Comparison of ENCODE assay signal across 8 cellular contexts in the genomic region with DNA sequence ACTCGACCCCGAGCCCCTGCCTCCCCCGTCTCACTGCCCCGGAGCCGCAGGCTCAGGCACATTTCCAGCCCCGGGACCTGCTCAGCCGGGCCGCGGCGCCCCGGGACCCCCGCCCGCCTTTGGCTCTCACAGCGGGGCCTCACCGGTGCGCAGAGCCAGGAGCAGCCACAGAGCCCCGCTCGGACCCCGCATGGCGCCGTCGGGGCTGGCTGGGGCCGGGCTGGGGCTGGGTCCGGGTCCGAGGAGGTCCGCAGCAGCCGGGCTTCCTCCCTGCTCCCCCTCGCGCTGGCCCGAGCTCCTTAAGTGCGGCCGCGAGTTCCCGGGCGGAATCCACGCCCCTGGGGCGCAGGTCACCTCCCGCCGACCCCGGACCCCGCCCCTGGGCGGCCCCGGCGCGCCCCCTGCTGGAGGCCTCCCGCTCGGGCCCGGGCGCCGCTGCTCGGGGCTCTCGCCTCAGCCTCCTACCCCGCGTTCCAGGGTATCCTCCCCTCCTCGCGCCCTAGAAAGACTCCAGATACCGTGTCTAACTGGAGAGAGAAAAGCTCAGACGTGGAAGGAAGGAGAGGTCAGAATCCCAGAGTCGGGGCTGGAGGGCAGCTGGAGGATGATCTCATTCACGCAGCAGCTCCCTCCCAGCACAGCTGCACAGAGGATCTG. TPM values are rescaled to one million over a fixed set of nuclear protein-coding genes. Genes with fewer than 3 reads are reported as not detected.
DNase-seq lines count a peak whose midpoint lies in the region; ATAC-seq lines count a peak whose summit lies in the region.

A gene (minus strand): TSS at position 307 of the 657 bp plus-strand sequence. CDS start 115 bp downstream, at position 192.

- H3K4me1 ChIP-seq in SJCRH30 = peaks cover 9% of the 10 kb centered on the region; the same call in 1 of the 2 replicates

- H3K4me3 ChIP-seq in SJCRH30 = peak within 1 kb of the TSS; percentile 75

- peak; percentile 52 for DNase-seq in COLO829 (ENCODE audit: low spot score)
- DNase-seq in HS-5 (ENCODE audit: low read depth) = peak; percentile 49
- DNase-seq in SJCRH30 = peak; percentile 89 to 91
- peak; percentile 31 to 70 (median 51) for DNase-seq in activated naive CD4-positive, alpha-beta T cell (lab: John Stamatoyannopoulos, UW)
- DNase-seq in Right ventricle myocardium superior = peak; percentile 82
- DNase-seq in retina = peak; percentile 76
- no peak for DNase-seq in dedifferentiated amniotic fluid mesenchymal stem cell (ENCODE audit: extremely low spot score)

- H3K9me3 ChIP-seq in SJCRH30 (replicated peaks) = no peaks in the 10 kb centered on the region

- ATAC-seq in GM19438 (IDR thresholded peaks at IDR 0.05; ENCODE audit: low read depth, unreplicated experiment) (peak; percentile 75), Right ventricle myocardium superior (ENCODE audit: poor library complexity) (peak; percentile 75)

- intact Hi-C loops in Right ventricle myocardium superior (cut with DNase I) = no loop called here

- peak within 1 kb of the TSS; percentile 79 for H3K27ac ChIP-seq in SJCRH30

- no peaks in the 10 kb centered on the region for H3K27me3 ChIP-seq in SJCRH30

- H3K36me3 ChIP-seq in SJCRH30 = no peaks in the 10 kb centered on the region

RNA-seq across cellular contexts. Expression of the gene that starts here (rescaled TPM):
- total RNA-seq in SJCRH30 (2014; rRNA removed; shearing (Covaris generic)) = 4.7 and 6.0 TPM in 2 replicates
- total RNA-seq in Right ventricle myocardium superior = 3.1 TPM
